3 cellular contexts compared by ENCODE assay signal in the genomic region with DNA sequence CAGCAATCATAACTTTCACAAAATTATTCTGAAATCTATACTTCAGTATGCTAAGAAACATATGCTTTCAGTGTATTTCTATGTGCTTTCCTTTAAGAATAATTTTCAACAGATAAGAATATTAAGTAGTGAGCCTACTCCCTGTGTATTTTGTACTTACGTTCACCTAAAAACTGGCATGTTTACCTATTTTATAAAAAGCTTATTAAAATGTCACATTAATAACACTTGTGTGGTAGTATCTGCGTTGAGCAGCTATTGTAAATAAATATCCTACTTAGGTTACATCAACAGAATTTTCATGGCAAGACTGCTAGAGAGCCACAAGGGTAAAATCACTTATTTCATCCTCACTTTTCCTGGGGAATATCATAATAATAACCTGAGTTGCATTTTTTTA.
"Had no signal": no experiment of that assay in that cellular context is flagged by ENCODE, and none has a peak within 500 bp of the region (broad histone marks: within the 10 kb centered on the region; RNA-seq: fewer than 3 reads in every experiment).

No MANE protein-coding gene starts in this region.

- DNase-seq: IMR-90, KBM-7, KG1 had no signal
